ENCODE assay signal across 8 cellular contexts in genomic region chr11:63762662-63763505, GRCh38. TPM values are rescaled to one million over a fixed set of nuclear protein-coding genes. Genes with fewer than 3 reads are reported as not detected.
A peak's percentile ranks its signal among the peaks of the same experiment; 100 is the strongest.
DNase-seq lines count a peak whose midpoint lies in the region; ATAC-seq and TF ChIP-seq lines count a peak whose summit lies in the region.

No MANE protein-coding gene starts in this region.

- H3K27me3 Mint-ChIP-seq in MCF 10A (ENCODE audit: insufficient read depth, unreplicated experiment): no peaks in the 10 kb centered on the region

- H3K4me1 Mint-ChIP-seq in MCF 10A (ENCODE audit: insufficient read depth, unreplicated experiment): peaks cover 12% of the 10 kb centered on the region

- H3K4me1 ChIP-seq in fibroblast of lung (ENCODE audit: control insufficient read depth, extremely low read depth, insufficient read depth, low read length) (peaks cover 14% of the 10 kb centered on the region), muscle layer of colon (ENCODE audit: insufficient read depth, low read length) (peaks cover 39% of the 10 kb centered on the region), urinary bladder (ENCODE audit: insufficient read depth) (peaks cover 4% of the 10 kb centered on the region)

- no peak for ATAC-seq in GM18861 (IDR thresholded peaks at IDR 0.05; ENCODE audit: unreplicated experiment)

- BruUV-seq in MCF 10A (replicated peaks; lab: Mats Ljungman, UMichigan): no TSS peak

- peaks cover 40% of the 10 kb centered on the region for H3K36me3 Mint-ChIP-seq in MCF 10A (ENCODE audit: insufficient read depth, unreplicated experiment)

- H2AFZ ChIP-seq in fibroblast of lung (ENCODE audit: low read length): no peak overlapping the region

- H3K27me3 ChIP-seq in fibroblast of lung (ENCODE audit: control insufficient read depth, insufficient read depth, low read length) (no peaks in the 10 kb centered on the region), muscle layer of colon (ENCODE audit: control insufficient read depth in 1 of 2, insufficient read depth in 2 of 2, low read length in 2 of 2) (no peaks in the 10 kb centered on the region)

- in situ Hi-C loops in GM13976 (cut with MboI; ENCODE audit: low sequenced_read_pairs, unreplicated experiment): no loop called here

- H3K4me3 Mint-ChIP-seq in MCF 10A (ENCODE audit: unreplicated experiment): no peak overlapping the region

- H4K20me1 ChIP-seq in fibroblast of lung (ENCODE audit: control insufficient read depth, extremely low read depth, insufficient read depth, low read length): no peaks in the 10 kb centered on the region

- intact Hi-C loops in MCF 10A (cut with micrococcal nuclease): no loop called here

- H3K9ac ChIP-seq in fibroblast of lung (ENCODE audit: insufficient read depth, low read length) (peak overlapping the region; percentile 13), muscle layer of colon (ENCODE audit: low read length) (no peak overlapping the region)

- H3K79me2 ChIP-seq in fibroblast of lung (ENCODE audit: control insufficient read depth, insufficient read depth, low read length): peaks cover 13% of the 10 kb centered on the region

- no peak overlapping the region for H3K27ac ChIP-seq in fibroblast of lung (ENCODE audit: insufficient read depth, low read length)
- H3K27ac ChIP-seq in muscle layer of colon (ENCODE audit: low read depth, low read length): peak overlapping the region; percentile 84
- peak overlapping the region; percentile 24 for H3K27ac ChIP-seq in urinary bladder (ENCODE audit: low read depth)

- H3K4me3 ChIP-seq in fibroblast of lung (replicated peaks in 1 of 4; ENCODE audit: control extremely low read depth in 1 of 4, insufficient read depth in 1 of 4, low read depth in 3 of 4, low read length in 4 of 4) (peak overlapping the region; percentile 6 to 41 (median 14)), muscle layer of colon (ENCODE audit: low read depth in 1 of 2, low read length in 2 of 2) (peak overlapping the region; percentile 53 to 63), urinary bladder (ENCODE audit: low read depth, low read length) (peak overlapping the region; percentile 37)

- H3K9me3 ChIP-seq in fibroblast of lung (ENCODE audit: control insufficient read depth, insufficient read depth, low read depth, low read length): no peaks in the 10 kb centered on the region
- no peaks in the 10 kb centered on the region for H3K9me3 ChIP-seq in muscle layer of colon (ENCODE audit: low read length)

- peaks cover 12% of the 10 kb centered on the region for H3K36me3 ChIP-seq in fibroblast of lung (ENCODE audit: control insufficient read depth, insufficient read depth, low read length)
- H3K36me3 ChIP-seq in muscle layer of colon (ENCODE audit: insufficient read depth, low read length): no peaks in the 10 kb centered on the region
- H3K36me3 ChIP-seq in urinary bladder (ENCODE audit: insufficient read depth): no peaks in the 10 kb centered on the region

- POLR2A ChIA-PET in MCF 10A (lab: Yijun Ruan, JAX): no interaction called here

- no peaks in the 10 kb centered on the region for H3K9me3 Mint-ChIP-seq in MCF 10A (ENCODE audit: unreplicated experiment)

- TF ChIP-seq CTCF in fibroblast of lung (conservative IDR thresholded peaks at IDR 0.05 in 1 of 2, IDR thresholded peaks at IDR 0.05 in 1 of 2; ENCODE audit: low read depth in 1 of 2, low read length in 2 of 2) (no peak), MCF 10A (IDR thresholded peaks at IDR 0.05; ENCODE audit: unreplicated experiment) (no peak), GM13976 (IDR thresholded peaks at IDR 0.05; ENCODE audit: borderline replicate concordance, control extremely low read depth, extremely low read depth, insufficient read depth, missing control alignments) (no peak)

- WGBS in urinary bladder: 23% methylated on average over 98 of the region's 98 CpGs

- no peak overlapping the region for H3K27ac Mint-ChIP-seq in MCF 10A (ENCODE audit: low read depth, unreplicated experiment)

- CTCF ChIA-PET in MCF 10A (lab: Yijun Ruan, JAX): no interaction called here

- peak; percentile 23 for DNase-seq in NCI-H2196 (lab: John Stamatoyannopoulos, UW; ENCODE audit: unreplicated experiment)
- DNase-seq in NCI-H2196 treated with DMSO at 0.1 percent for 48 hours (lab: John Stamatoyannopoulos, UW; ENCODE audit: unreplicated experiment): no peak
- peak; percentile 54 to 73 for DNase-seq in fibroblast of lung (ENCODE audit: low read depth in 2 of 2)
- no peak for DNase-seq in MCF 10A (ENCODE audit: unreplicated experiment)
- DNase-seq in GM13976 (ENCODE audit: low spot score): no peak

- H3K4me2 ChIP-seq in fibroblast of lung (ENCODE audit: extremely low read depth, insufficient read depth, low read length): peak overlapping the region; percentile 42

RNA-seq across cellular contexts. Expression of gene ZFTA, which starts 5.7 kb away (rescaled TPM):
- total RNA-seq in fibroblast of lung: 12.9 and 14.4 TPM in 2 replicates
- polyA plus RNA-seq in fibroblast of lung: 5.4 and 6.0 TPM in 2 replicates
- polyA plus RNA-seq in fibroblast of lung (2012): 6.8 and 8.2 TPM in 2 replicates
- 2.6 and 5.0 TPM in 2 replicates for polyA minus RNA-seq in fibroblast of lung (ENCODE audit: low replicate concordance)
- total RNA-seq in urinary bladder: 13.5 TPM
- 26.8 TPM for polyA plus RNA-seq in urinary bladder
- total RNA-seq in MCF 10A (2022): 2.6 and 5.2 TPM in 2 replicates

RNA-seq across cellular contexts. Expression of gene SPINDOC, which starts 50.4 kb away (rescaled TPM):
- 10.7 and 10.8 TPM in 2 replicates for total RNA-seq in fibroblast of lung
- polyA plus RNA-seq in fibroblast of lung: 10.9 and 13.9 TPM in 2 replicates
- 15.7 and 22.1 TPM in 2 replicates for polyA plus RNA-seq in fibroblast of lung (2012)
- polyA minus RNA-seq in fibroblast of lung (ENCODE audit: low replicate concordance): 8.2 and 8.9 TPM in 2 replicates
- 8.2 TPM for total RNA-seq in urinary bladder
- polyA plus RNA-seq in urinary bladder: 19.0 TPM
- total RNA-seq in MCF 10A (2022): 17.1 and 21.4 TPM in 2 replicates

Comparison
In these comparisons a context has a peak if more than half of its experiments do, and no peak if none do; other contexts are left out.
1. DNase-seq: peak in NCI-H2196 (single experiment) and fibroblast of lung (2 of 2); none in NCI-H2196 treated with DMSO at 0.1 percent for 48 hours (single experiment), MCF 10A (single experiment) and GM13976 (single experiment).
2. Peak in every context shown above with its lines, with median percentiles within 50 percentile points of each other: H3K4me3 ChIP-seq.